ENCODE assay signal across 26 cellular contexts in the genomic region with DNA sequence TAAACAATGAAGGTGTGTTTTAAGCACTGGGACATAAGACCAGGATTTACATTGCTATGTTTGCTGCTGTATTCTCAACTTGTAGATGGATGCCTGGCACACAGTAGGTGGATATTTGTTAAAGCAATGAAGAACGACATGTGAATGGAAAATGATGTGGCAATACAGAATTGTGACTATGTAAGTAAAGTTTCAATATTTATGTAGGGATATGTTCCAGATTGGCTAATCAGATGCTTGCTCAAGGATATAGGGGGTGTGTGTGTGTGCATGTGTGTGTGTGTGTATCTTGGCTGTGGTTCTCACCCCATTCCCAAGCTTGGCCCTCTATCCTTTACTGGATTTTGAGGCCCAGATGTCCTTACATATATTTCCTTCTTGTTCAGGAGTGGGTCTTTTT. TPM values are rescaled to one million over a fixed set of nuclear protein-coding genes. Genes with fewer than 3 reads are reported as not detected.
DNase-seq lines count a peak whose midpoint lies in the region; ATAC-seq and TF ChIP-seq lines count a peak whose summit lies in the region.
"Had no signal": no experiment of that assay in that cellular context is flagged by ENCODE, and none has a peak within 500 bp of the region (broad histone marks: within the 10 kb centered on the region; RNA-seq: fewer than 3 reads in every experiment).

No MANE protein-coding gene starts in this region.

- H3K4me3 ChIP-seq in foreskin fibroblast (ENCODE audit: low read depth in 1 of 2, low read length in 2 of 2): no peak overlapping the region
- H3K4me3 ChIP-seq: body of pancreas, coronary artery, HAP-1, prostate gland, thyroid gland had no signal

- intact Hi-C loops in sciatic nerve (cut with DNase I): no loop called here

- ATAC-seq in sciatic nerve: peak; percentile 62
- ATAC-seq in GM19467 (IDR thresholded peaks at IDR 0.05; ENCODE audit: unreplicated experiment): no peak
- ATAC-seq: natural killer cell treated with Interleukin-12 subunit alpha and Interleukin-12 subunit beta and Interleukin-15 and Interleukin-18, amount 100 ng/mL, for 72 hours had no signal

- peak; percentile 56 for DNase-seq in amniotic epithelial cell (ENCODE audit: low read depth)
- DNase-seq in dedifferentiated amniotic fluid mesenchymal stem cell (ENCODE audit: extremely low spot score): peak; percentile 28
- peak; percentile 37 to 57 for DNase-seq in foreskin fibroblast
- DNase-seq in sciatic nerve (ENCODE audit: low spot score): no peak
- no peak for DNase-seq in NCI-H2196 (lab: John Stamatoyannopoulos, UW; ENCODE audit: unreplicated experiment)
- DNase-seq in 8988T: no peak
- DNase-seq: activated CD4-positive, alpha-beta T cell treated with anti-CD3 and anti-CD28 coated beads, Interleukin-2, amount 50 U/mL, for 1 hour; activated CD8-positive, alpha-beta memory T cell treated with anti-CD3 and anti-CD28 coated beads, Interleukin-2, amount 50 U/mL, for 4 hours; activated naive CD8-positive, alpha-beta T cell treated with anti-CD3 and anti-CD28 coated beads for 36 hours; AML-193; body of pancreas; CD8-positive, alpha-beta memory T cell; DMS153; NCI-H1694; NCI-H2171 treated with DMSO at 0.1 percent for 48 hours; NCI-H69; stimulated activated CD4-positive, alpha-beta T cell treated with anti-CD3 and anti-CD28 coated beads, Interleukin-4, amount 100 ng/mL, for 1 hour; stimulated activated naive CD4-positive, alpha-beta T cell treated with Interleukin-2 at 50 U/mL for 16 hours; thyroid gland; WERI-Rb-1 had no signal

- no peak for TF ChIP-seq CTCF in foreskin fibroblast (IDR thresholded peaks at IDR 0.05; ENCODE audit: low read depth, low read length)

RNA-seq across cellular contexts. Expression of a gene that starts 42.7 kb away (rescaled TPM):
- total RNA-seq in sciatic nerve: 303 TPM
- total RNA-seq: CD8-positive, alpha-beta memory T cell; natural killer cell treated with Interleukin-12 subunit alpha and Interleukin-12 subunit beta and Interleukin-15 and Interleukin-18, amount 100 ng/mL, for 72 hours; T-helper 2 cell treated with Interferon-gamma antibody and Interleukin-4, amounts not matched to agents 100 ng/mL and 5 ng/mL, for 36 hours had no signal

Comparison
In these comparisons a context has a peak if more than half of its experiments do, and no peak if none do; other contexts are left out.
1. DNase-seq: peak in amniotic epithelial cell (single experiment), dedifferentiated amniotic fluid mesenchymal stem cell (single experiment) and foreskin fibroblast (2 of 2); none in sciatic nerve (single experiment), NCI-H2196 (single experiment) and 8988T (single experiment).